In the genomic region with DNA sequence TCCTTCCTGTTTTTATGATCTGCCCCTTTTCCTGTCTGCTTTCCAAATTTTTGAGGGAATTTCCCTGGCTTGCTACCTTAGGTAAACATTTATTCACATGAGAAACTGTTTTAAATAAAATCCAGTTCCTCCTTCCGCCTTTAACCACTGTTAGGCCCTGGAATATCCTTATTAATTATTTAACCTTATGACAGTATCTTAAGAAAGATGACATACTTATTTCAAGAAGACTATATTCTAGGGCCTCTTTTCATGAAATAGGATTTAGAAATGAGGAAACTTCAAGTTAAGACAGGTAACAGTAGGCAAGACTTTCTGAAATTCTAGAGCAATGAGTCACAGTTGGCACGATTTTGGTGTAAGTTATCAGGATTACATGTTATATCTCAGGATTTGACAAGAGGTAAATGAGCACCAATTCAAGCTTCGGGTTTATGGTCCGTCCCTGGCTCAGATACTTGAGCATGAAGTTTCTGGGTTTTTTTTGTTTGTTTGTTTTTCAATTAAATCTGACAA, we compare ENCODE assay signal across 22 cellular contexts. TPM values are rescaled to one million over a fixed set of nuclear protein-coding genes. Genes with fewer than 3 reads are reported as not detected.
A peak's percentile ranks its signal among the peaks of the same experiment; 100 is the strongest.
DNase-seq lines count a peak whose midpoint lies in the region; ATAC-seq, FAIRE-seq and TF ChIP-seq lines count a peak whose summit lies in the region.
"Had no signal": no experiment of that assay in that cellular context is flagged by ENCODE, and none has a peak within 500 bp of the region (broad histone marks: within the 10 kb centered on the region; RNA-seq: fewer than 3 reads in every experiment).

No MANE protein-coding gene starts in this region.

- dilution Hi-C loops in keratinocyte (cut with MboI; ENCODE audit: extremely low pct_ligation_motif_present, low sequenced_read_pairs), result no loop called here

- TF ChIP-seq EP300 in HepG2 (IDR thresholded peaks at IDR 0.05; ENCODE audit: low read depth in 2 of 2, low read length in 2 of 2) (no peak), HepG2 (CRISPR knock-in tag; IDR thresholded peaks at IDR 0.05; ENCODE audit: borderline replicate concordance) (no peak)

- no peak overlapping the region for H3K27ac ChIP-seq in liver (ENCODE audit: low read depth in 1 of 2, low read length in 2 of 2)
- H3K27ac ChIP-seq in HepG2 (ENCODE audit: extremely low read length, insufficient read depth, low read length), result no peak overlapping the region
- peak overlapping the region; percentile 95 for H3K27ac ChIP-seq in keratinocyte (ENCODE audit: control insufficient read depth, insufficient read depth, low read length)
- H3K27ac ChIP-seq in substantia nigra (ENCODE audit: low read depth, low read length, poor library complexity, severe bottlenecking), result no peak overlapping the region
- H3K27ac ChIP-seq: right atrium auricular region had no signal

- no peaks in the 10 kb centered on the region for H3K36me3 ChIP-seq in liver (ENCODE audit: control insufficient read depth in 4 of 4, insufficient read depth in 3 of 4, low read depth in 1 of 4, low read length in 3 of 4)
- H3K36me3 ChIP-seq in HepG2 (replicated peaks in 1 of 2; ENCODE audit: control insufficient read depth in 1 of 2, insufficient read depth in 2 of 2, low read length in 2 of 2), result no peaks in the 10 kb centered on the region
- H3K36me3 ChIP-seq in keratinocyte (ENCODE audit: control insufficient read depth in 2 of 2, extremely low read depth in 1 of 2, insufficient read depth in 2 of 2, low read length in 2 of 2), result no peaks in the 10 kb centered on the region
- H3K36me3 ChIP-seq: right atrium auricular region had no signal

- H3K9ac ChIP-seq in liver (ENCODE audit: low read depth in 1 of 2, low read length in 2 of 2), result no peak overlapping the region
- H3K9ac ChIP-seq in HepG2 (ENCODE audit: insufficient read depth, low read depth, low read length), result no peak overlapping the region
- peak overlapping the region; percentile 65 for H3K9ac ChIP-seq in keratinocyte (ENCODE audit: control insufficient read depth, extremely low read depth, insufficient read depth, low read length)

- H3K79me2 ChIP-seq in HepG2 (ENCODE audit: insufficient read depth, low read length), result no peaks in the 10 kb centered on the region
- no peaks in the 10 kb centered on the region for H3K79me2 ChIP-seq in keratinocyte (ENCODE audit: control insufficient read depth, insufficient read depth, low read length)

- no peak for TF ChIP-seq CTCF in liver (IDR thresholded peaks at IDR 0.05; ENCODE audit: low read depth, low read length, missing input control)
- no peak for TF ChIP-seq CTCF in HepG2 (CRISPR knock-in tag; IDR thresholded peaks at IDR 0.05)
- no peak for TF ChIP-seq CTCF in keratinocyte (optimal IDR thresholded peaks at IDR 0.05 in 1 of 3, IDR thresholded peaks at IDR 0.05 in 1 of 3, conservative IDR thresholded peaks at IDR 0.05 in 1 of 3; ENCODE audit: extremely low read depth in 1 of 3, insufficient read depth in 2 of 3, low read length in 3 of 3)

- POLR2A ChIA-PET in HepG2 (lab: Yijun Ruan, JAX), result no interaction called here

- 52% methylated on average over 4 of the region's 4 CpGs for WGBS in liver
- 57% methylated on average over 4 of the region's 4 CpGs for WGBS in HepG2 (ENCODE audit: low lambda C conversion rate)

- TF ChIP-seq RAD21 in liver (IDR thresholded peaks at IDR 0.05) (peak; percentile 8), HepG2 (CRISPR knock-in tag; IDR thresholded peaks at IDR 0.05) (no peak)

- in situ Hi-C loops in HepG2 (cut with HindIII; ENCODE audit: extremely low pct_ligation_motif_present, low pct_unique_long_range_greater_than_20kb), result no loop called here

- H4K20me1 ChIP-seq in HepG2 (ENCODE audit: insufficient read depth, low read length), result no peaks in the 10 kb centered on the region
- H4K20me1 ChIP-seq in keratinocyte (ENCODE audit: control insufficient read depth, extremely low read depth, insufficient read depth, low read length), result no peaks in the 10 kb centered on the region

- BruUV-seq in HepG2 (replicated peaks; lab: Mats Ljungman, UMichigan), result no TSS peak

- no peak for DNase-seq in HepG2 (ENCODE audit: low spot score)
- peak; percentile 42 for DNase-seq in amniotic epithelial cell (ENCODE audit: low read depth)
- peak; percentile 71 for DNase-seq in keratinocyte (ENCODE audit: low read depth, low spot score)
- DNase-seq in activated gamma-delta T cell treated with Interleukin-2 at 50 U/mL for 16 hours, result no peak
- no peak for DNase-seq in substantia nigra (lab: John Stamatoyannopoulos, UW)
- DNase-seq in hypothalamus (lab: John Stamatoyannopoulos, UW), result no peak
- DNase-seq in SHP77 (lab: John Stamatoyannopoulos, UW), result no peak
- DNase-seq: activated CD4-positive, alpha-beta T cell treated with anti-CD3 and anti-CD28 coated beads, Interleukin-2, amount 50 U/mL, for 4 hours; activated T-cell treated with anti-CD3 and anti-CD28 coated beads, Interleukin-2, amount 50 U/mL, for 24 hours; caudate nucleus; GDM1; mesenchymal stem cell; NCI-H146; NCI-H510A treated with DMSO at 0.1 percent for 48 hours had no signal

- ATAC-seq in HepG2, result no peak
- ATAC-seq: activated naive CD4-positive, alpha-beta T cell treated with anti-CD3 and anti-CD28 coated beads, Interleukin-2, amount 50 U/mL, for 72 hours had no signal

- CTCF ChIA-PET in HepG2 (lab: Yijun Ruan, JAX; ENCODE audit: low intra/inter-chr PET ratio, low total read pairs), result no interaction called here

- H3K9me3 ChIP-seq in liver (ENCODE audit: control insufficient read depth in 4 of 4, low read length in 3 of 4) (no peaks in the 10 kb centered on the region), HepG2 (ENCODE audit: low read length) (no peaks in the 10 kb centered on the region), keratinocyte (ENCODE audit: control insufficient read depth, low read depth, low read length) (no peaks in the 10 kb centered on the region)
- H3K9me3 ChIP-seq: right atrium auricular region had no signal

- H3K4me2 ChIP-seq in HepG2 (ENCODE audit: low read depth, low read length), result no peak overlapping the region
- H3K4me2 ChIP-seq in keratinocyte (ENCODE audit: control insufficient read depth, extremely low read depth, insufficient read depth, low read depth, low read length), result peak overlapping the region; percentile 81

- no peak overlapping the region for H3K4me3 ChIP-seq in liver (ENCODE audit: low read depth in 1 of 3, low read length in 3 of 3)
- H3K4me3 ChIP-seq in HepG2 (replicated peaks in 1 of 3; ENCODE audit: insufficient read depth in 1 of 3, low read depth in 2 of 3, low read length in 3 of 3), result no peak overlapping the region
- peak overlapping the region in 2 of 3 experiments; percentile 30 to 36 for H3K4me3 ChIP-seq in keratinocyte (ENCODE audit: control insufficient read depth in 2 of 3, extremely low read depth in 1 of 3, insufficient read depth in 2 of 3, low read depth in 1 of 3, low read length in 3 of 3)
- H3K4me3 ChIP-seq: right atrium auricular region had no signal

- TF ChIP-seq POLR2A in HepG2 (IDR thresholded peaks at IDR 0.05; ENCODE audit: insufficient read depth in 1 of 2, low read depth in 2 of 2, low read length in 2 of 2), result no peak

- no peak overlapping the region for H2AFZ ChIP-seq in HepG2 (ENCODE audit: low read length)
- peak overlapping the region; percentile 49 for H2AFZ ChIP-seq in keratinocyte (ENCODE audit: control insufficient read depth, low read length)

- H3K9me1 ChIP-seq in keratinocyte (ENCODE audit: control insufficient read depth, extremely low read depth, insufficient read depth, low read length), result no peaks in the 10 kb centered on the region

- intact Hi-C loops in HepG2 (cut with micrococcal nuclease; ENCODE audit: unreplicated experiment), result no loop called here

- FAIRE-seq in HepG2 (lab: Jason Lieb, UNC) (no peak), keratinocyte (lab: Jason Lieb, UNC) (peak; percentile 91)
- FAIRE-seq: frontal cortex, GM12892 had no signal

- H3K27me3 ChIP-seq in liver (ENCODE audit: control insufficient read depth in 4 of 4, insufficient read depth in 4 of 4, low read length in 3 of 4) (no peaks in the 10 kb centered on the region), HepG2 (ENCODE audit: control insufficient read depth in 1 of 2, insufficient read depth in 2 of 2, low read length in 2 of 2) (no peaks in the 10 kb centered on the region), keratinocyte (ENCODE audit: control insufficient read depth, extremely low read depth, insufficient read depth, low read length) (no peaks in the 10 kb centered on the region)
- H3K27me3 ChIP-seq: right atrium auricular region had no signal

- H3K4me1 ChIP-seq in liver (ENCODE audit: control insufficient read depth in 4 of 4, insufficient read depth in 4 of 4, low read length in 3 of 4) (peaks cover 2 to 24% (median 14%) of the 10 kb centered on the region in 4 donors), HepG2 (ENCODE audit: insufficient read depth, low read length) (no peaks in the 10 kb centered on the region), keratinocyte (ENCODE audit: control insufficient read depth, extremely low read depth, insufficient read depth, low read length) (peaks cover 66% of the 10 kb centered on the region)

RNA-seq across cellular contexts. Expression of gene TNFSF18, which starts 2.0 kb away (rescaled TPM):
- total RNA-seq in liver, result under 1 TPM in 1 of 2 donors, not detected in 1; 0.61 TPM
- not detected for polyA plus RNA-seq in liver
- total RNA-seq in HepG2 (2016; rRNA removed; fragmentation: Illumina TruSeq; extraction: Trizol), result not detected in 2 replicates
- total RNA-seq in HepG2 (2016; cell fraction: cytosol; rRNA removed; fragmentation: Illumina TruSeq; extraction: Trizol; ENCODE audit: low read depth), result not detected in 2 replicates
- not detected in 2 replicates for total RNA-seq in HepG2 (2016; cell fraction: insoluble cytoplasmic fraction; rRNA removed; fragmentation: Illumina TruSeq; extraction: Trizol)
- not detected in 2 replicates for total RNA-seq in HepG2 (2016; cell fraction: membrane; rRNA removed; fragmentation: Illumina TruSeq; extraction: Trizol)
- total RNA-seq in HepG2 (2016; cell fraction: nucleus; rRNA removed; fragmentation: Illumina TruSeq; extraction: Trizol), result not detected in 2 replicates
- not detected in 2 replicates for polyA plus RNA-seq in HepG2 (2011; rRNA removed)
- not detected in 2 replicates for polyA plus RNA-seq in HepG2 (2011; cell fraction: cytosol; rRNA removed)
- not detected in 2 replicates for polyA plus RNA-seq in HepG2 (2011; cell fraction: nucleus; rRNA removed)
- not detected in 2 replicates for polyA plus RNA-seq in HepG2 (2012)
- not detected in 2 replicates for polyA plus RNA-seq in HepG2 (2016; cell fraction: cytosol; fragmentation: Illumina TruSeq; extraction: Trizol; ENCODE audit: low read depth)
- not detected in 2 replicates for polyA plus RNA-seq in HepG2 (2016; cell fraction: insoluble cytoplasmic fraction; fragmentation: Illumina TruSeq; extraction: Trizol; ENCODE audit: low read depth)
- not detected in 2 replicates for polyA plus RNA-seq in HepG2 (2016; cell fraction: membrane; fragmentation: Illumina TruSeq; extraction: Trizol; ENCODE audit: low read depth)
- polyA plus RNA-seq in HepG2 (2016; cell fraction: nucleus; fragmentation: Illumina TruSeq; extraction: Trizol; ENCODE audit: insufficient read depth, low read depth), result not detected in 2 replicates
- not detected in 2 replicates for polyA minus RNA-seq in HepG2 (2011; rRNA and poly(A)+ RNA removed; ENCODE audit: low replicate concordance)
- not detected in 2 replicates for polyA minus RNA-seq in HepG2 (2011; cell fraction: cytosol; rRNA and poly(A)+ RNA removed)
- polyA minus RNA-seq in HepG2 (2011; cell fraction: nucleus; rRNA and poly(A)+ RNA removed), result not detected in 2 replicates
- polyA plus RNA-seq in keratinocyte, result 0.21 to 0.69 TPM (median 0.48 TPM) in 3 replicates
- not detected for polyA plus RNA-seq in keratinocyte (2011; ENCODE audit: low read depth)
- polyA plus RNA-seq in keratinocyte (2011; cell fraction: cytosol; rRNA removed), result 0.22 and 0.55 TPM in 2 replicates
- 0.83 and 0.87 TPM in 2 replicates for polyA plus RNA-seq in keratinocyte (2011; cell fraction: nucleus; rRNA removed)
- polyA plus RNA-seq in keratinocyte (2012; ENCODE audit: low replicate concordance), result 0.10 and 0.32 TPM in 2 replicates
- polyA minus RNA-seq in keratinocyte, result 1.3 TPM in 1 of 3 replicates, not detected in the others
- polyA minus RNA-seq in keratinocyte (2011; cell fraction: cytosol; rRNA and poly(A)+ RNA removed), result not detected
- 0.53 and 1.6 TPM in 2 replicates for polyA minus RNA-seq in keratinocyte (2011; cell fraction: nucleus; rRNA and poly(A)+ RNA removed)
- total RNA-seq: A673; activated naive CD4-positive, alpha-beta T cell treated with anti-CD3 and anti-CD28 coated beads, Interleukin-2, amount 50 U/mL, for 72 hours; neural crest cell; right atrium auricular region had no signal
- polyA plus RNA-seq: urinary bladder had no signal

Comparison
In these comparisons a context has a peak if more than half of its experiments do, and no peak if none do; other contexts are left out.
1. H3K4me3 ChIP-seq: peak in keratinocyte (2 of 3); none in liver (0 of 3) and HepG2 (0 of 3).
2. DNase-seq: peak in amniotic epithelial cell (single experiment) and keratinocyte (single experiment); none in HepG2 (single experiment), activated gamma-delta T cell treated with Interleukin-2 at 50 U/mL for 16 hours (single experiment), substantia nigra (0 of 49), hypothalamus (0 of 51) and SHP77 (0 of 2).